17 cellular contexts compared by ENCODE assay signal in the genomic region with DNA sequence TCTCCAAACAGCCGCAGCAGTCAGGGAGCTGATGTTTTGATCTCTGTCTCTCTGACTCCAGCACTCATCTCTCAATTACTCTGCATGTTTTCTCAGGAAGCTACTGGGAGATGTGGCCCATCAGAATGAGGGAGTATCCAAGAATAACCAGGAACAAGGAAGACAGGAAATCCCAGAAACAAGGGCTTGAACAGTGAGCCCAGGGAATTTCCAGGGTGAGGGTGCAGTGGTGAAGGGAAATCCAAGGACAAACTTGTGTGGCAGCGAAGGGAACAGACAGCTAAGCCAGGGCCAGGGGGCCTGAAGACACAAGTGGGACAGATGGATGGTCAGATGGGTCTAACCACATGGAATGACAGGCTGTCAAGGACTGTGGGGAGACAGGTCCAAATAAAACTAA.
DNase-seq lines count a peak whose midpoint lies in the region; ATAC-seq and TF ChIP-seq lines count a peak whose summit lies in the region.
"Had no signal": no experiment of that assay in that cellular context is flagged by ENCODE, and none has a peak within 500 bp of the region (broad histone marks: within the 10 kb centered on the region; RNA-seq: fewer than 3 reads in every experiment).

No MANE protein-coding gene starts in this region.

- BruUV-seq in HCT116 (replicated peaks; lab: Mats Ljungman, UMichigan) (no TSS peak), A673 (replicated peaks; lab: Mats Ljungman, UMichigan) (no TSS peak)

- POLR2A ChIA-PET in HCT116 (lab: Charles Lee): no interaction called here
- POLR2A ChIA-PET in A673 (lab: Charles Lee; ENCODE audit: low non-redundant PET): no interaction called here

- TF ChIP-seq POLR2A in HCT116 (IDR thresholded peaks at IDR 0.05; ENCODE audit: borderline replicate concordance, extremely low read depth, insufficient read depth, insufficient read length) (no peak), body of pancreas (IDR thresholded peaks at IDR 0.05) (no peak)

- WGBS in body of pancreas, 2 donors: 69 to 81% methylated on average over 2 of the region's 2 CpGs

- H3K36me3 ChIP-seq in HCT116 (ENCODE audit: control insufficient read depth in 1 of 2, insufficient read depth in 2 of 2, low read length in 2 of 2) (no peaks in the 10 kb centered on the region), body of pancreas (replicated peaks in 1 of 2; ENCODE audit: insufficient read depth in 1 of 2, low read depth in 2 of 2) (no peaks in the 10 kb centered on the region), osteoblast (ENCODE audit: insufficient read depth, low read length) (no peaks in the 10 kb centered on the region), A673 (ENCODE audit: insufficient read depth, low read length, poor library complexity, severe bottlenecking) (no peaks in the 10 kb centered on the region)
- H3K36me3 ChIP-seq: adrenal gland, upper lobe of right lung, WERI-Rb-1 had no signal

- RAD21 ChIA-PET in HCT116 (lab: Charles Lee; ENCODE audit: low non-redundant PET in 1 of 2, low total read pairs in 2 of 2, uncharacterized antibody in 2 of 2, unreplicated experiment in 2 of 2): no interaction called here

- H3K27ac ChIP-seq in HCT116 (ENCODE audit: low read depth, low read length): peak overlapping the region; percentile 12; the same call in 1 of the 2 replicates
- H3K27ac ChIP-seq in body of pancreas: peak overlapping the region in 1 of 4 donors; percentile 50
- H3K27ac ChIP-seq in osteoblast (ENCODE audit: low read depth, low read length): no peak overlapping the region
- no peak overlapping the region for H3K27ac ChIP-seq in A673 (ENCODE audit: low read depth, low read length, poor library complexity, severe bottlenecking)
- H3K27ac ChIP-seq: adrenal gland, SK-N-MC, upper lobe of right lung, WERI-Rb-1 had no signal

- no peak overlapping the region for H3K9ac ChIP-seq in HCT116 (ENCODE audit: low read length)

- H3K4me2 ChIP-seq in HCT116 (ENCODE audit: low read length): no peak overlapping the region
- H3K4me2 ChIP-seq in osteoblast (ENCODE audit: insufficient read depth, low read length): no peak overlapping the region

- H3K27me3 ChIP-seq in HCT116 (ENCODE audit: insufficient read depth, low read length) (no peaks in the 10 kb centered on the region), body of pancreas (no peaks in the 10 kb centered on the region), osteoblast (ENCODE audit: insufficient read depth, low read length) (no peaks in the 10 kb centered on the region), A673 (replicated peaks; ENCODE audit: insufficient read depth, low read depth, low read length, poor library complexity) (no peaks in the 10 kb centered on the region)
- H3K27me3 ChIP-seq: adrenal gland, upper lobe of right lung had no signal

- H4K20me1 ChIP-seq in HCT116 (ENCODE audit: insufficient read depth): no peaks in the 10 kb centered on the region
- no peaks in the 10 kb centered on the region for H4K20me1 ChIP-seq in osteoblast (ENCODE audit: insufficient read depth, low read length)

- TF ChIP-seq RAD21 in HCT116 (IDR thresholded peaks at IDR 0.05; ENCODE audit: low read depth): no peak

- H3K9me3 ChIP-seq in HCT116 (ENCODE audit: control insufficient read depth in 1 of 2, insufficient read depth in 1 of 2, low read depth in 1 of 2, low read length in 2 of 2) (peaks cover 0 to 3% of the 10 kb centered on the region in 2 experiments; a peak in 1 of 4 replicates), body of pancreas (no peaks in the 10 kb centered on the region), osteoblast (ENCODE audit: low read depth, low read length) (no peaks in the 10 kb centered on the region), A673 (ENCODE audit: low read depth, low read length, poor library complexity, severe bottlenecking) (no peaks in the 10 kb centered on the region)
- H3K9me3 ChIP-seq: adrenal gland, upper lobe of right lung had no signal

- TF ChIP-seq CTCF in HCT116 (IDR thresholded peaks at IDR 0.05 in 2 of 3, conservative IDR thresholded peaks at IDR 0.05 in 1 of 3; ENCODE audit: borderline replicate concordance in 1 of 3, insufficient read depth in 1 of 3, low read depth in 2 of 3, low read length in 2 of 3) (no peak), body of pancreas (IDR thresholded peaks at IDR 0.05) (no peak), osteoblast (IDR thresholded peaks at IDR 0.05; ENCODE audit: extremely low read depth, low read depth, low read length) (no peak), A673 (conservative IDR thresholded peaks at IDR 0.05; ENCODE audit: low read depth, low read length) (no peak)

- H3K4me3 ChIP-seq in HCT116 (replicated peaks in 1 of 2; ENCODE audit: low read depth in 1 of 2, low read length in 2 of 2): no peak overlapping the region
- no peak overlapping the region for H3K4me3 ChIP-seq in body of pancreas
- H3K4me3 ChIP-seq in osteoblast (ENCODE audit: insufficient read depth, low read length): no peak overlapping the region
- no peak overlapping the region for H3K4me3 ChIP-seq in A673 (ENCODE audit: low read depth, low read length, poor library complexity, severe bottlenecking)
- H3K4me3 ChIP-seq: adrenal gland, SK-N-MC, upper lobe of right lung had no signal

- ATAC-seq in HCT116: no peak
- ATAC-seq in body of pancreas: peak; percentile 51
- ATAC-seq in HG02970 (IDR thresholded peaks at IDR 0.05; ENCODE audit: low FRiP score, unreplicated experiment): no peak
- no peak for ATAC-seq in HG02798 (IDR thresholded peaks at IDR 0.05; ENCODE audit: poor library complexity, unreplicated experiment)
- ATAC-seq: left lobe of liver, upper lobe of right lung had no signal

- no peak overlapping the region for H2AFZ ChIP-seq in HCT116 (ENCODE audit: low read depth, low read length, poor library complexity, severe bottlenecking)
- H2AFZ ChIP-seq in osteoblast (ENCODE audit: low read length): peak overlapping the region; percentile 79

- CTCF ChIA-PET in HCT116 (lab: Charles Lee): no interaction called here
- CTCF ChIA-PET in A673 (lab: Charles Lee): no interaction called here

- intact Hi-C loops in HCT116 (cut with micrococcal nuclease): no loop called here
- intact Hi-C loops in body of pancreas (cut with DNase I): no loop called here
- intact Hi-C loops in A673 (cut with micrococcal nuclease; ENCODE audit: unreplicated experiment): no loop called here

- no peak for DNase-seq in HCT116 (ENCODE audit: low read depth, low spot score)
- DNase-seq in body of pancreas: no peak
- DNase-seq in glomerular visceral epithelial cell (ENCODE audit: extremely low spot score): peak; percentile 32
- peak; percentile 74 for DNase-seq in osteoblast (ENCODE audit: insufficient read length, low spot score, missing footprints)
- no peak for DNase-seq in A673 (ENCODE audit: low spot score)
- DNase-seq: activated effector memory CD4-positive, alpha-beta T cell treated with anti-CD3 and anti-CD28 coated beads, Interleukin-2, amount 50 U/mL, for 16 hours; adrenal gland; AML-193; NCI-H1930; NCI-H510A treated with DMSO at 0.1 percent for 48 hours; RPMI8226; upper lobe of right lung; WERI-Rb-1 had no signal

- no peaks in the 10 kb centered on the region for H3K9me2 ChIP-seq in HCT116 (ENCODE audit: insufficient read depth)

- peaks cover 13% of the 10 kb centered on the region in 2 experiments; a peak in 3 of 4 replicates for H3K4me1 ChIP-seq in HCT116 (ENCODE audit: control insufficient read depth in 1 of 2, insufficient read depth in 2 of 2, low read length in 2 of 2)
- H3K4me1 ChIP-seq in body of pancreas: no peaks in the 10 kb centered on the region
- H3K4me1 ChIP-seq in osteoblast (ENCODE audit: insufficient read depth, low read length): peaks cover 5% of the 10 kb centered on the region
- no peaks in the 10 kb centered on the region for H3K4me1 ChIP-seq in A673 (ENCODE audit: insufficient read depth, low read length, poor library complexity, severe bottlenecking)
- H3K4me1 ChIP-seq: adrenal gland, upper lobe of right lung had no signal

- H3K79me2 ChIP-seq in HCT116 (ENCODE audit: insufficient read depth, low read length) (no peaks in the 10 kb centered on the region), osteoblast (ENCODE audit: insufficient read depth, low read length) (no peaks in the 10 kb centered on the region)

TF ChIP-seq in HCT116, 20 proteins besides CTCF, POLR2A, EP300 and RAD21:
- TF ChIP-seq SIN3A (IDR thresholded peaks at IDR 0.05; ENCODE audit: low read depth) (no peak), JUND (IDR thresholded peaks at IDR 0.05) (no peak)
- TF ChIP-seq, protein P1, sequence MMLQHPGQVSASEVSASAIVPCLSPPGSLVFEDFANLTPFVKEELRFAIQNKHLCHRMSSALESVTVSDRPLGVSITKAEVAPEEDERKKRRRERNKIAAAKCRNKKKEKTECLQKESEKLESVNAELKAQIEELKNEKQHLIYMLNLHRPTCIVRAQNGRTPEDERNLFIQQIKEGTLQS (IDR thresholded peaks at IDR 0.05): no peak

Comparison
In these comparisons a context has a peak if more than half of its experiments do, and no peak if none do; other contexts are left out.
1. DNase-seq: peak in glomerular visceral epithelial cell (single experiment) and osteoblast (single experiment); none in HCT116 (single experiment), body of pancreas (0 of 4) and A673 (single experiment).